ENCODE assay signal across 28 cellular contexts in the genomic region with DNA sequence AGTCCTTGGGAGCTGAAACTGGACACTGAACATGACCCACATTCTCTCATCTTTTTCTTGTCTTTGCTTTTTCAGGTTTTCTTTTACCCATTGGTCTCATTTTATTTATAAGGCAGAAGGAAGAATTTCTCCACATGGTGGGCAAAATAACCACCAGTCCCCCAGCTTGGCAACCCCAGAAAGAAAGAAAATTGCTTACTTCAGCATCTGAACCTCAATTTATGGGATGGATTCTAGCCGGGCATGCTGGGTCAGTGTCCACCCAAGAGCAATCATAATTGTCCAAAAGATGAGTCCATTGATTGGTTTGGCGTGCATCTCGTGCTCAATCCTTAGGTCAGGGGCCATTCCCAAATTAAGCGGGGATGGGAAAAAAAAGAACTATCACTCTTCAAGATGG.
"Had no signal": no experiment of that assay in that cellular context is flagged by ENCODE, and none has a peak within 500 bp of the region (broad histone marks: within the 10 kb centered on the region; RNA-seq: fewer than 3 reads in every experiment).

No MANE protein-coding gene starts in this region.

- H3K36me3 ChIP-seq: colonic mucosa, esophagus muscularis mucosa, esophagus squamous epithelium, gastrocnemius medialis, gastroesophageal sphincter, heart left ventricle, heart right ventricle had no signal

- DNase-seq: colonic mucosa; cortex of kidney; dermis blood vessel endothelial cell; dorsolateral prefrontal cortex; effector CD4-positive, alpha-beta T cell; effector CD8-positive, alpha-beta T cell; effector memory CD4-positive, alpha-beta T cell; effector memory CD8-positive, alpha-beta T cell; endodermal cell; erythroblast; esophagus squamous epithelium; foreskin fibroblast; foreskin keratinocyte; foreskin melanocyte; gastrocnemius medialis; glutamatergic neuron; head of caudate nucleus; heart left ventricle; heart right ventricle had no signal

- H3K4me3 ChIP-seq: colonic mucosa, coronary artery, dorsolateral prefrontal cortex, esophagus muscularis mucosa, esophagus squamous epithelium, gastrocnemius medialis, gastroesophageal sphincter, heart left ventricle, heart right ventricle had no signal

- H3K27ac ChIP-seq: colonic mucosa, coronary artery, dorsolateral prefrontal cortex, epithelial cell of prostate, esophagus muscularis mucosa, esophagus squamous epithelium, foreskin keratinocyte, gastrocnemius medialis, gastroesophageal sphincter, heart left ventricle, heart right ventricle had no signal

- H3K9me3 ChIP-seq: colonic mucosa, esophagus squamous epithelium, gastrocnemius medialis had no signal

- H3K27me3 ChIP-seq: colonic mucosa, esophagus muscularis mucosa, esophagus squamous epithelium, foreskin keratinocyte, gastrocnemius medialis, gastroesophageal sphincter, heart left ventricle had no signal

- ATAC-seq: effector memory CD8-positive, alpha-beta T cell; esophagus mucosa; foreskin keratinocyte; gastrocnemius medialis; gastroesophageal sphincter; heart left ventricle; heart right ventricle had no signal

- H3K4me1 ChIP-seq: colonic mucosa, esophagus muscularis mucosa, esophagus squamous epithelium, foreskin keratinocyte, gastrocnemius medialis, gastroesophageal sphincter, heart left ventricle, heart right ventricle had no signal

- FAIRE-seq: colon, endometrium, endothelial cell of umbilical vein, frontal cortex had no signal
